Comparison of ENCODE assay signal across 17 cellular contexts in genomic region chr3:62098646-62099365, GRCh38.
"Had no signal": no experiment of that assay in that cellular context is flagged by ENCODE, and none has a peak within 500 bp of the region (broad histone marks: within the 10 kb centered on the region; RNA-seq: fewer than 3 reads in every experiment).

No MANE protein-coding gene starts in this region.

- ATAC-seq: activated CD8-positive, alpha-beta T cell treated with anti-CD3 and anti-CD28 coated beads, Interleukin-2, amount 10 ng/mL, durations not matched to agents 7 days and 5 days; activated T-cell treated with anti-CD3 and anti-CD28 coated beads, Interleukin-2, amount 50 U/mL, for 72 hours; mucosa of descending colon; naive thymus-derived CD4-positive, alpha-beta T cell; pancreas; stimulated activated memory B cell treated with anti-CD40 and anti-IgM and Interleukin-4, amounts not matched to agents 10 μg/mL and 1 μg/mL and 100 μg/mL, for 72 hours had no signal

- H3K36me3 ChIP-seq: brain microvascular endothelial cell, pancreas, tibial nerve had no signal

- H3K4me1 ChIP-seq: pancreas had no signal

- H3K9me3 ChIP-seq: mucosa of descending colon, pancreas, tibial nerve had no signal

- H3K27me3 ChIP-seq: brain microvascular endothelial cell, pancreas, tibial nerve had no signal

- H3K4me3 ChIP-seq: mucosa of descending colon, pancreas, tibial nerve had no signal

- H3K27ac ChIP-seq: brain microvascular endothelial cell, pancreas, tibial nerve had no signal

- DNase-seq: activated B cell treated with CpG ODN at 0.5 μM for 24 hours; activated CD4-positive, alpha-beta T cell treated with anti-CD3 and anti-CD28 coated beads for 48 hours; activated CD8-positive, alpha-beta memory T cell treated with anti-CD3 and anti-CD28 coated beads, Interleukin-2, amount 50 U/mL, for 48 hours; activated CD8-positive, alpha-beta T cell treated with anti-CD3 and anti-CD28 coated beads, Interleukin-2, amount 10 ng/mL, durations not matched to agents 7 days and 5 days; activated gamma-delta T cell treated with Interleukin-2 at 50 U/mL for 16 hours; activated T-cell treated with anti-CD3 and anti-CD28 coated beads, Interleukin-2, amount 50 U/mL, for 72 hours; amygdala; brain microvascular endothelial cell; effector CD8-positive, alpha-beta T cell; mammary epithelial cell; mucosa of descending colon; naive thymus-derived CD4-positive, alpha-beta T cell; pancreas; stimulated activated CD4-positive, alpha-beta T cell treated with anti-CD3 and anti-CD28 coated beads, Interleukin-2, amount 100 ng/mL, for 48 hours; SW 1271 had no signal
